In genomic region chr12:15336772-15337553, GRCh38 we compare ENCODE assay signal across 1 cellular context.
TF ChIP-seq lines count a peak whose summit lies in the region.

No MANE protein-coding gene starts in this region.

TF ChIP-seq in A549, 52 proteins besides CTCF, POLR2A, EP300 and RAD21 (continued from another document):
- TF ChIP-seq REST (IDR thresholded peaks at IDR 0.05): no peak
TF ChIP-seq in A549: peak in this region for 3.
